21 cellular contexts compared by ENCODE assay signal in the genomic region with DNA sequence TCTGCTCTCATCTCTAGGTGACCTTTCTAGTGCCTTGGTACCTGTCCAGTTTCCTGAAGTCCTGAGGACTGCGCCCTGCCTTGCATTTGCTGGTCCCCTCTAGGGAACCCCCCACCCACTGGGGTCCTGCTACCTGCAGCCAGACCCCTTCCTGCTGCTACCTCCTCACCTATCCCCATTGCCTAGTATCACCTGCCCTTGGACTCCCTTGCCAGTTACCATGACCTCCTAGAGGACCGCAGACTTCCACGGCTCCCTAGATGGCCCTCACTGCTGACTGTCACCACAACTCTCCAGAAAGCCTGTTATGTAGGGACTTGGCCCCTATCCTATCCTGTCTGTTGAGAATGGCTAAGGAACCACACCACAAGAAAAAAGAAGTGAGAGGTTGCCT.
DNase-seq lines count a peak whose midpoint lies in the region; ATAC-seq and TF ChIP-seq lines count a peak whose summit lies in the region.
"Had no signal": no experiment of that assay in that cellular context is flagged by ENCODE, and none has a peak within 500 bp of the region (broad histone marks: within the 10 kb centered on the region; RNA-seq: fewer than 3 reads in every experiment).

No MANE protein-coding gene starts in this region.

- DNase-seq in heart left ventricle = no peak
- DNase-seq in right atrium auricular region (ENCODE audit: low spot score) = no peak
- DNase-seq in esophagus muscularis mucosa (ENCODE audit: extremely low spot score) = no peak
- no peak for DNase-seq in uterus
- DNase-seq in GOT3 (lab: John Stamatoyannopoulos, UW) = no peak
- DNase-seq in stimulated activated CD4-positive, alpha-beta T cell treated with anti-CD3 and anti-CD28 coated beads, Interleukin-4, amount 100 ng/mL, for 24 hours = no peak
- DNase-seq in RPMI8226 = no peak
- DNase-seq: activated CD4-positive, alpha-beta T cell treated with anti-CD3 and anti-CD28 coated beads, Interleukin-2, amount 50 U/mL, for 1 hour; activated CD8-positive, alpha-beta memory T cell treated with anti-CD3 and anti-CD28 coated beads, Interleukin-2, amount 50 U/mL, for 4 hours; foreskin melanocyte; midbrain; NCI-H1694 treated with DMSO at 0.1 percent for 48 hours; NCI-H526 treated with DMSO at 0.1 percent for 48 hours; SHP77 treated with DMSO at 0.1 percent for 48 hours; stimulated activated CD4-positive, alpha-beta T cell treated with anti-CD3 and anti-CD28 coated beads, Interleukin-12 subunit alpha, Interleukin-12 subunit beta, amount 100 ng/mL, for 4 hours; stimulated activated CD8-positive, alpha-beta memory T cell treated with anti-CD3 and anti-CD28 coated beads, Interleukin-4, amount 100 ng/mL, for 48 hours had no signal

- peaks cover 0 to 52% (median 29%) of the 10 kb centered on the region in 12 donors for H3K4me1 ChIP-seq in heart left ventricle
- H3K4me1 ChIP-seq in right atrium auricular region = peaks cover 0 to 42% of the 10 kb centered on the region in 2 donors
- peaks cover 32 to 50% (median 43%) of the 10 kb centered on the region in 4 donors for H3K4me1 ChIP-seq in esophagus muscularis mucosa
- H3K4me1 ChIP-seq in muscle layer of duodenum (ENCODE audit: control insufficient read depth in 1 of 2, insufficient read depth in 2 of 2, low read length in 2 of 2) = peaks cover 6 to 23% of the 10 kb centered on the region in 2 donors
- peaks cover 0 to 7% of the 10 kb centered on the region in 2 donors for H3K4me1 ChIP-seq in uterus
- H3K4me1 ChIP-seq: A549 had no signal

- intact Hi-C loops in heart left ventricle (cut with DNase I) (loop anchor here in 7 of 10 donors (5.0 to 10.0 kb wide), 6 partner anchors 51 to 168 kb away; a partner anchor contains a TSS), esophagus muscularis mucosa (cut with DNase I) (no loop called here), uterus (cut with DNase I; ENCODE audit: low total_unique reads) (no loop called here)

- H3K4me3 ChIP-seq in heart left ventricle (no peak overlapping the region), right atrium auricular region (no peak overlapping the region), esophagus muscularis mucosa (no peak overlapping the region), muscle layer of duodenum (ENCODE audit: low read depth in 1 of 2, low read length in 2 of 2) (no peak overlapping the region), uterus (no peak overlapping the region)
- H3K4me3 ChIP-seq: A549, BLaER1, neural progenitor cell had no signal

- H3K9me3 ChIP-seq in heart left ventricle (no peaks in the 10 kb centered on the region), right atrium auricular region (no peaks in the 10 kb centered on the region), esophagus muscularis mucosa (no peaks in the 10 kb centered on the region), muscle layer of duodenum (ENCODE audit: control insufficient read depth in 1 of 2, low read length in 2 of 2) (no peaks in the 10 kb centered on the region), uterus (no peaks in the 10 kb centered on the region)
- H3K9me3 ChIP-seq: A549, BLaER1 had no signal

- TF ChIP-seq POLR2A in heart left ventricle (IDR thresholded peaks at IDR 0.05) = no peak
- no peak for TF ChIP-seq POLR2A in esophagus muscularis mucosa (IDR thresholded peaks at IDR 0.05; ENCODE audit: low read depth)
- TF ChIP-seq POLR2A in uterus (IDR thresholded peaks at IDR 0.05) = no peak

- WGBS in heart left ventricle, 4 donors = 35 to 52% (median 42%) methylated on average over 3 of the region's 3 CpGs
- 56% methylated on average over 3 of the region's 3 CpGs for WGBS in esophagus muscularis mucosa

- peak in 2 of 4 donors; percentile 8 for ATAC-seq in heart left ventricle
- ATAC-seq: T-cell had no signal

- H3K27ac ChIP-seq in heart left ventricle (peak overlapping the region in 11 of 12 donors; percentile 27 to 82 (median 72)), right atrium auricular region (peak overlapping the region in 1 of 2 donors; percentile 66), esophagus muscularis mucosa (replicated peaks in 1 of 4) (peak overlapping the region; percentile 66 to 73 (median 67)), muscle layer of duodenum (ENCODE audit: low read length) (peak overlapping the region; percentile 23), uterus (peak overlapping the region; percentile 73 to 77)
- H3K27ac ChIP-seq: A549, BLaER1, neural progenitor cell had no signal

- H3K36me3 ChIP-seq in heart left ventricle = no peaks in the 10 kb centered on the region
- H3K36me3 ChIP-seq in right atrium auricular region = no peaks in the 10 kb centered on the region
- no peaks in the 10 kb centered on the region for H3K36me3 ChIP-seq in esophagus muscularis mucosa
- no peaks in the 10 kb centered on the region for H3K36me3 ChIP-seq in muscle layer of duodenum (ENCODE audit: control insufficient read depth in 1 of 2, insufficient read depth in 2 of 2, low read length in 2 of 2)
- no peaks in the 10 kb centered on the region for H3K36me3 ChIP-seq in uterus
- H3K36me3 ChIP-seq: BLaER1, neural progenitor cell had no signal

- H3K27me3 ChIP-seq in heart left ventricle = peaks cover 0 to 16% (median 0%) of the 10 kb centered on the region in 9 donors
- no peaks in the 10 kb centered on the region for H3K27me3 ChIP-seq in right atrium auricular region
- no peaks in the 10 kb centered on the region for H3K27me3 ChIP-seq in esophagus muscularis mucosa
- no peaks in the 10 kb centered on the region for H3K27me3 ChIP-seq in muscle layer of duodenum (ENCODE audit: low read depth, low read length)
- H3K27me3 ChIP-seq in uterus = no peaks in the 10 kb centered on the region
- H3K27me3 ChIP-seq: neural progenitor cell had no signal

- TF ChIP-seq CTCF in heart left ventricle (IDR thresholded peaks at IDR 0.05) (no peak), right atrium auricular region (IDR thresholded peaks at IDR 0.05) (no peak), esophagus muscularis mucosa (IDR thresholded peaks at IDR 0.05) (no peak), uterus (IDR thresholded peaks at IDR 0.05) (no peak)

- TF ChIP-seq EP300 in esophagus muscularis mucosa (IDR thresholded peaks at IDR 0.05) = no peak

Comparison
In these comparisons a context has a peak if more than half of its experiments do, and no peak if none do; other contexts are left out.
1. intact Hi-C loops: an anchor here in heart left ventricle (5.0 to 10.0 kb wide); none called in esophagus muscularis mucosa and uterus.